ENCODE assay signal across 3 cellular contexts in the genomic region with DNA sequence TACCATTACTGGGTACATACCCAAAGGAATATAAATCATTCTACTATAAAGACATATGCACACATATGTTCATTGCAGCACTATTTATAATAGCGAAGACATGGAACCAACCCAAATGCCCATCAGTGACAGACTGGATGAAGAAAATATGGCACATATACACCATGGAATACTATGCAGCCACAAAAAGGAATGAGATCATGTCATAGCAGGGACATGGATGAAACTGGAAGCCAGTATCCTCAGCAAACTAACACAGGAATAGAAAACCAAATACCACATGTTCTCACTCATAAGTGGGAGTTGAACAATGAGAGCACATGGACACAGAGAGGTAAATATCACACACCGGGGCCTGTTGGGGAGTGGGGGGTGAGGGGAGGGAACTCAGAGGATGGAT.
TF ChIP-seq lines count a peak whose summit lies in the region.

No MANE protein-coding gene starts in this region.

TF ChIP-seq in HEK293, 187 proteins besides CTCF, POLR2A, EP300 and RAD21:
- TF ChIP-seq ZNF146 (tag by site-specific recombination; IDR thresholded peaks at IDR 0.05), result peak; percentile 86

TF ChIP-seq in K562, 482 proteins besides CTCF, POLR2A, EP300 and RAD21:
- TF ChIP-seq ZNF146 (CRISPR knock-in tag; IDR thresholded peaks at IDR 0.05; ENCODE audit: unreplicated experiment), result peak; percentile 55

TF ChIP-seq in HepG2, 621 proteins besides CTCF, POLR2A, EP300 and RAD21:
- TF ChIP-seq, protein P1, sequence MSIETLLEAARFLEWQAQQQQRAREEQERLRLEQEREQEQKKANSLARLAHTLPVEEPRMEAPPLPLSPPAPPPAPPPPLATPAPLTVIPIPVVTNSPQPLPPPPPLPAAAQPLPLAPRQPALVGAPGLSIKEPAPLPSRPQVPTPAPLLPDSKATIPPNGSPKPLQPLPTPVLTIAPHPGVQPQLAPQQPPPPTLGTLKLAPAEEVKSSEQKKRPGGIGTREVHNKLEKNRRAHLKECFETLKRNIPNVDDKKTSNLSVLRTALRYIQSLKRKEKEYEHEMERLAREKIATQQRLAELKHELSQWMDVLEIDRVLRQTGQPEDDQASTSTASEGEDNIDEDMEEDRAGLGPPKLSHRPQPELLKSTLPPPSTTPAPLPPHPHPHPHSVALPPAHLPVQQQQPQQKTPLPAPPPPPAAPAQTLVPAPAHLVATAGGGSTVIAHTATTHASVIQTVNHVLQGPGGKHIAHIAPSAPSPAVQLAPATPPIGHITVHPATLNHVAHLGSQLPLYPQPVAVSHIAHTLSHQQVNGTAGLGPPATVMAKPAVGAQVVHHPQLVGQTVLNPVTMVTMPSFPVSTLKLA (IDR thresholded peaks at IDR 0.05), result peak; percentile 35
